1 cellular context compared by ENCODE assay signal in genomic region chr11:127485541-127485940, GRCh38.
TF ChIP-seq lines count a peak whose summit lies in the region.

No MANE protein-coding gene starts in this region.

TF ChIP-seq in GM23338, 12 proteins besides CTCF, POLR2A, EP300 and RAD21 (continued from another document):
- TF ChIP-seq CREB1 (CRISPR knock-in tag; IDR thresholded peaks at IDR 0.05; ENCODE audit: low read depth) = no peak
- TF ChIP-seq EZH2 (IDR thresholded peaks at IDR 0.05; ENCODE audit: low read depth, unreplicated experiment) = no peak
- no peak for TF ChIP-seq POLR2AphosphoS5 (IDR thresholded peaks at IDR 0.05; ENCODE audit: low read depth)
- no peak for TF ChIP-seq JUNB (IDR thresholded peaks at IDR 0.05; ENCODE audit: unreplicated experiment)
- TF ChIP-seq REST (IDR thresholded peaks at IDR 0.05; ENCODE audit: unreplicated experiment) = no peak
